ENCODE assay signal across 1 cellular context in the genomic region with DNA sequence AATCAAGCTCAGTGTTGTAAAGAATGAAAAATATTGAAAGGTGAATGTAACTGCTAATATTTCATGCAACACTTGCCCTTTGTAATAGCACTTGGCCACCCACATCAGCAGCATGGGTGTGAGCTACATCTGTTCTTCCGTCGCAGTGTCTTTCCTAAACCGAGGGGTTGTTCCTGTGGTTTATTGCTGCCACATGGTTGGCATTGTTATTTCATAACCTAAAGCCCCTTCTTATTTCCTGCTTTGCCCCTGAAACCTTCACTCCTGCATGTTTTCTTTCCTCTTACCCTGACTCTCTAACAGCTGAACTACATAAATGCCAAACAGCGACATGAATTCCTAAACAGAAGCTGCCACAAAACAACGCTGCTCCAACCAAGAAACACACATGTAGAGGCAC.
TF ChIP-seq lines count a peak whose summit lies in the region.

No MANE protein-coding gene starts in this region.

TF ChIP-seq in K562, 482 proteins besides CTCF, POLR2A, EP300 and RAD21 (continued from another document):
- TF ChIP-seq, protein P1, sequence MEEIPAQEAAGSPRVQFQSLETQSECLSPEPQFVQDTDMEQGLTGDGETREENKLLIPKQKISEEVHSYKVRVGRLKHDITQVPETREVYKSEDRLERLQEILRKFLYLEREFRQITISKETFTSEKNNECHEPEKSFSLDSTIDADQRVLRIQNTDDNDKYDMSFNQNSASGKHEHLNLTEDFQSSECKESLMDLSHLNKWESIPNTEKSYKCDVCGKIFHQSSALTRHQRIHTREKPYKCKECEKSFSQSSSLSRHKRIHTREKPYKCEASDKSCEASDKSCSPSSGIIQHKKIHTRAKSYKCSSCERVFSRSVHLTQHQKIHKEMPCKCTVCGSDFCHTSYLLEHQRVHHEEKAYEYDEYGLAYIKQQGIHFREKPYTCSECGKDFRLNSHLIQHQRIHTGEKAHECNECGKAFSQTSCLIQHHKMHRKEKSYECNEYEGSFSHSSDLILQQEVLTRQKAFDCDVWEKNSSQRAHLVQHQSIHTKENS (CRISPR knock-in tag; IDR thresholded peaks at IDR 0.05) = no peak
- TF ChIP-seq POLR2H (tag; IDR thresholded peaks at IDR 0.05; ENCODE audit: low read depth) = no peak
